In the genomic region with DNA sequence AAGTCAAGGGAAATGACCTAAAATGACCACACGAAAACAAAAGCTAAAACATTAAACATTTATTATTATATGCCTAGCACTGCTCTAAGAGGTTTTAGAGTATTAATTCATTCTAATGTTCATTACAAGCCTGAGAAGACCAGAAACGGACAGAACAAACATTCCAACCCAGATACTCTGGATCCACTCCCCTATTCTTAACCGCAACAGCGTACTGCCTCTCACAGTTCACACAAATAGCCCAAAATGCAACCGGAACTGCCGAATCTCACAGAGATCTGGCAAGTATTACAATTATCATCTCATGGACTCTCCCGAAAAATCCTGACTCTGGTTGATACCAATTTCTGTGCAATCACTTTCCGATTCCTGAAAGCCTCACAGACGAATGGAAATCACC, we compare ENCODE assay signal across 11 cellular contexts. TPM values are rescaled to one million over a fixed set of nuclear protein-coding genes. Genes with fewer than 3 reads are reported as not detected.
DNase-seq lines count a peak whose midpoint lies in the region; TF ChIP-seq lines count a peak whose summit lies in the region.
"Had no signal": no experiment of that assay in that cellular context is flagged by ENCODE, and none has a peak within 500 bp of the region (broad histone marks: within the 10 kb centered on the region; RNA-seq: fewer than 3 reads in every experiment).

No MANE protein-coding gene starts in this region.

- TF ChIP-seq CTCF in fibroblast of the aortic adventitia (IDR thresholded peaks at IDR 0.05; ENCODE audit: insufficient read depth, low read length): no peak

- H3K9me3 ChIP-seq in SK-N-MC (ENCODE audit: low read depth, low read length) (peaks cover 18% of the 10 kb centered on the region; the same call in 1 of the 2 replicates), skeletal muscle satellite cell (replicated peaks; ENCODE audit: low read length) (peaks cover under 1% of the 10 kb centered on the region)
- H3K9me3 ChIP-seq: pancreas had no signal

- H3K27me3 Mint-ChIP-seq in activated T-cell treated with anti-CD3 and anti-CD28 coated beads, Interleukin-2, amount 50 U/mL, for 24 hours: peaks cover under 1% of the 10 kb centered on the region

- H3K4me3 ChIP-seq in SK-N-MC (peak overlapping the region; percentile 90), fibroblast of the aortic adventitia (ENCODE audit: low read depth, low read length) (peak overlapping the region; percentile 96), skeletal muscle satellite cell (ENCODE audit: low read length) (peak overlapping the region; percentile 77)

- H3K4me1 ChIP-seq in skeletal muscle satellite cell (ENCODE audit: control insufficient read depth, insufficient read depth, low read length): peaks cover 5% of the 10 kb centered on the region
- H3K4me1 ChIP-seq: SJSA1 had no signal

- no peak overlapping the region for H3K27ac ChIP-seq in SK-N-MC
- H3K27ac ChIP-seq: pancreas, SJSA1 had no signal

- no peaks in the 10 kb centered on the region for H3K27me3 ChIP-seq in skeletal muscle satellite cell (ENCODE audit: control insufficient read depth, insufficient read depth, low read length)
- H3K27me3 ChIP-seq: pancreas, SJSA1 had no signal

- H3K4me1 Mint-ChIP-seq in activated T-cell treated with anti-CD3 and anti-CD28 coated beads, Interleukin-2, amount 50 U/mL, for 24 hours (ENCODE audit: low read depth): peaks cover 48% of the 10 kb centered on the region

- H3K27ac Mint-ChIP-seq in activated T-cell treated with anti-CD3 and anti-CD28 coated beads, Interleukin-2, amount 50 U/mL, for 24 hours: no peak overlapping the region

- H3K9ac ChIP-seq in SK-N-MC (ENCODE audit: insufficient read length): no peak overlapping the region
- H3K9ac ChIP-seq in skeletal muscle satellite cell (ENCODE audit: low read depth, low read length): no peak overlapping the region

- H3K4me2 ChIP-seq in skeletal muscle satellite cell (ENCODE audit: low read length): peak overlapping the region; percentile 87

- DNase-seq in activated T-cell treated with anti-CD3 and anti-CD28 coated beads, Interleukin-2, amount 50 U/mL, for 24 hours: no peak
- no peak for DNase-seq in activated T-cell treated with anti-CD3 and anti-CD28 coated beads, Interleukin-2, amount 50 U/mL, for 48 hours
- DNase-seq in SK-N-MC (ENCODE audit: low read depth, low spot score) (no peak), fibroblast of the aortic adventitia (ENCODE audit: low read depth) (no peak), NCI-H748 treated with DMSO at 0.1 percent for 48 hours (lab: John Stamatoyannopoulos, UW) (no peak), germinal center (ENCODE audit: low spot score) (no peak), NCI-H1694 treated with DMSO at 0.1 percent for 48 hours (lab: John Stamatoyannopoulos, UW) (no peak)
- DNase-seq: NCI-H1092 treated with DMSO at 0.1 percent for 48 hours, pancreas had no signal

- H3K36me3 ChIP-seq in SK-N-MC (ENCODE audit: insufficient read depth, low read length) (peaks cover 14% of the 10 kb centered on the region), skeletal muscle satellite cell (ENCODE audit: insufficient read depth, low read length) (no peaks in the 10 kb centered on the region)
- H3K36me3 ChIP-seq: pancreas had no signal

- peaks cover 62% of the 10 kb centered on the region for H3K36me3 Mint-ChIP-seq in activated T-cell treated with anti-CD3 and anti-CD28 coated beads, Interleukin-2, amount 50 U/mL, for 24 hours (ENCODE audit: low read depth)

- H3K4me3 Mint-ChIP-seq in activated T-cell treated with anti-CD3 and anti-CD28 coated beads, Interleukin-2, amount 50 U/mL, for 24 hours: peak overlapping the region; percentile 100

- peaks cover 22% of the 10 kb centered on the region for H3K9me3 Mint-ChIP-seq in activated T-cell treated with anti-CD3 and anti-CD28 coated beads, Interleukin-2, amount 50 U/mL, for 24 hours

RNA-seq across cellular contexts. Expression of a gene that starts 1.4 kb away (rescaled TPM):
- total RNA-seq in fibroblast of the aortic adventitia (ENCODE audit: low replicate concordance): 18.9 and 23.1 TPM in 2 replicates
- 18.3 and 22.3 TPM in 2 replicates for total RNA-seq in skeletal muscle satellite cell (2012; rRNA removed)

RNA-seq across cellular contexts. Expression of a gene that starts 36.1 kb away (rescaled TPM):
- total RNA-seq in fibroblast of the aortic adventitia (ENCODE audit: low replicate concordance): 10.1 and 15.9 TPM in 2 replicates
- 14.0 and 15.5 TPM in 2 replicates for total RNA-seq in skeletal muscle satellite cell (2012; rRNA removed)

RNA-seq across cellular contexts. Expression of a gene that starts 57.8 kb away (rescaled TPM):
- total RNA-seq in fibroblast of the aortic adventitia (ENCODE audit: low replicate concordance): 7.1 and 9.7 TPM in 2 replicates
- 2.0 and 3.0 TPM in 2 replicates for total RNA-seq in skeletal muscle satellite cell (2012; rRNA removed)
